In genomic region chr5:13328316-13328715, GRCh38 we compare ENCODE assay signal across 31 cellular contexts.
"Had no signal": no experiment of that assay in that cellular context is flagged by ENCODE, and none has a peak within 500 bp of the region (broad histone marks: within the 10 kb centered on the region; RNA-seq: fewer than 3 reads in every experiment).

No MANE protein-coding gene starts in this region.

- H3K4me3 Mint-ChIP-seq: activated CD4-positive, alpha-beta T cell treated with anti-CD3 and anti-CD28 coated beads, Interleukin-2, amount 10 ng/mL, durations not matched to agents 7 days and 5 days; activated CD8-positive, alpha-beta T cell treated with anti-CD3 and anti-CD28 coated beads for 36 hours; activated T-cell treated with anti-CD3 and anti-CD28 coated beads, Interleukin-2, amount 50 U/mL, for 4 hours; activated T-helper 17 cell treated with anti-CD3 and anti-CD28 coated beads, Interleukin-2, amount 50 U/mL, for 72 hours; central memory CD8-positive, alpha-beta T cell; naive thymus-derived CD4-positive, alpha-beta T cell; stimulated activated memory B cell treated with anti-CD40 and anti-IgM and Interleukin-4, amounts not matched to agents 10 μg/mL and 1 μg/mL and 100 μg/mL, for 72 hours; stimulated activated naive CD8-positive, alpha-beta T cell treated with anti-CD3 and anti-CD28 coated beads, Interleukin-15, amount 100 ng/mL, for 72 hours; type B pancreatic cell had no signal

- H3K9me3 Mint-ChIP-seq: central memory CD8-positive, alpha-beta T cell; type B pancreatic cell had no signal

- ATAC-seq: activated CD8-positive, alpha-beta T cell treated with anti-CD3 and anti-CD28 coated beads for 36 hours; activated T-cell treated with anti-CD3 and anti-CD28 coated beads, Interleukin-2, amount 50 U/mL, for 4 hours; activated T-helper 17 cell treated with anti-CD3 and anti-CD28 coated beads, Interleukin-2, amount 50 U/mL, for 72 hours; left colon; naive thymus-derived CD4-positive, alpha-beta T cell; sciatic nerve; stimulated activated memory B cell treated with anti-CD40 and anti-IgM and Interleukin-4, amounts not matched to agents 10 μg/mL and 1 μg/mL and 100 μg/mL, for 72 hours; stimulated activated naive CD8-positive, alpha-beta T cell treated with anti-CD3 and anti-CD28 coated beads, Interleukin-15, amount 100 ng/mL, for 72 hours had no signal

- H3K4me3 ChIP-seq: dorsolateral prefrontal cortex, ovary, uterus had no signal

- H3K36me3 Mint-ChIP-seq: naive thymus-derived CD4-positive, alpha-beta T cell; stimulated activated memory B cell treated with anti-CD40 and anti-IgM and Interleukin-4, amounts not matched to agents 10 μg/mL and 1 μg/mL and 100 μg/mL, for 72 hours; type B pancreatic cell had no signal

- H3K27me3 Mint-ChIP-seq: activated CD4-positive, alpha-beta T cell treated with anti-CD3 and anti-CD28 coated beads, Interleukin-2, amount 10 ng/mL, durations not matched to agents 7 days and 5 days; activated CD8-positive, alpha-beta T cell treated with anti-CD3 and anti-CD28 coated beads for 36 hours; activated T-helper 17 cell treated with anti-CD3 and anti-CD28 coated beads, Interleukin-2, amount 50 U/mL, for 72 hours; central memory CD8-positive, alpha-beta T cell; naive thymus-derived CD4-positive, alpha-beta T cell; progenitor cell of endocrine pancreas; stimulated activated memory B cell treated with anti-CD40 and anti-IgM and Interleukin-4, amounts not matched to agents 10 μg/mL and 1 μg/mL and 100 μg/mL, for 72 hours; stimulated activated naive CD8-positive, alpha-beta T cell treated with anti-CD3 and anti-CD28 coated beads, Interleukin-15, amount 100 ng/mL, for 72 hours; type B pancreatic cell had no signal

- H3K27ac ChIP-seq: dorsolateral prefrontal cortex, ovary, uterus had no signal

- H3K4me1 Mint-ChIP-seq: activated CD4-positive, alpha-beta T cell treated with anti-CD3 and anti-CD28 coated beads, Interleukin-2, amount 10 ng/mL, durations not matched to agents 7 days and 5 days; activated T-helper 17 cell treated with anti-CD3 and anti-CD28 coated beads, Interleukin-2, amount 50 U/mL, for 72 hours; central memory CD8-positive, alpha-beta T cell; naive thymus-derived CD4-positive, alpha-beta T cell; stimulated activated memory B cell treated with anti-CD40 and anti-IgM and Interleukin-4, amounts not matched to agents 10 μg/mL and 1 μg/mL and 100 μg/mL, for 72 hours; stimulated activated naive CD8-positive, alpha-beta T cell treated with anti-CD3 and anti-CD28 coated beads, Interleukin-15, amount 100 ng/mL, for 72 hours had no signal

- H3K36me3 ChIP-seq: ovary, uterus had no signal

- FAIRE-seq: bronchial epithelial cell, small intestine had no signal

- DNase-seq: activated CD4-positive, alpha-beta T cell treated with anti-CD3 and anti-CD28 coated beads, Interleukin-2, amount 10 ng/mL, durations not matched to agents 7 days and 5 days; activated CD4-positive, CD25-positive, alpha-beta regulatory T cell treated with anti-CD3 and anti-CD28 coated beads, Interleukin-2, amount 50 U/mL, for 72 hours; activated CD8-positive, alpha-beta T cell treated with anti-CD3 and anti-CD28 coated beads for 36 hours; activated gamma-delta T cell treated with Interleukin-2 at 50 U/mL for 16 hours; activated naive CD4-positive, alpha-beta T cell treated with anti-CD3 and anti-CD28 coated beads, Interleukin-2, amount 50 U/mL, for 16 hours; activated T-cell treated with anti-CD3 and anti-CD28 coated beads, Interleukin-2, amount 50 U/mL, for 4 hours; amniotic stem cell; dorsolateral prefrontal cortex; effector memory CD4-positive, alpha-beta T cell; glutamatergic neuron; islet precursor cell; left colon; midbrain; naive thymus-derived CD4-positive, alpha-beta T cell; ovary; retina; small intestine; stimulated activated CD4-positive, alpha-beta T cell treated with anti-CD3 and anti-CD28 coated beads, Interleukin-1b, Interleukin-23, amount 100 ng/mL, for 48 hours; stimulated activated CD4-positive, alpha-beta T cell treated with anti-CD3 and anti-CD28 coated beads, Interleukin-4, amount 100 ng/mL, for 4 hours; stimulated activated CD8-positive, alpha-beta memory T cell treated with anti-CD3 and anti-CD28 coated beads, Interleukin-4, amount 100 ng/mL, for 48 hours; stimulated activated naive CD8-positive, alpha-beta T cell treated with anti-CD3 and anti-CD28 coated beads, Interleukin-15, amount 100 ng/mL, for 72 hours; substantia nigra; T1000; uterus had no signal

- H3K27me3 ChIP-seq: dorsolateral prefrontal cortex, ovary, uterus had no signal

- H3K27ac Mint-ChIP-seq: activated CD4-positive, alpha-beta T cell treated with anti-CD3 and anti-CD28 coated beads, Interleukin-2, amount 10 ng/mL, durations not matched to agents 7 days and 5 days; activated CD8-positive, alpha-beta T cell treated with anti-CD3 and anti-CD28 coated beads for 36 hours; activated T-helper 17 cell treated with anti-CD3 and anti-CD28 coated beads, Interleukin-2, amount 50 U/mL, for 72 hours; naive thymus-derived CD4-positive, alpha-beta T cell; progenitor cell of endocrine pancreas; stimulated activated memory B cell treated with anti-CD40 and anti-IgM and Interleukin-4, amounts not matched to agents 10 μg/mL and 1 μg/mL and 100 μg/mL, for 72 hours; stimulated activated naive CD8-positive, alpha-beta T cell treated with anti-CD3 and anti-CD28 coated beads, Interleukin-15, amount 100 ng/mL, for 72 hours; type B pancreatic cell had no signal

- H3K4me1 ChIP-seq: uterus had no signal

- H3K9me3 ChIP-seq: ovary, uterus had no signal
